14 cellular contexts compared by ENCODE assay signal in genomic region chr5:62496876-62497275, GRCh38.
DNase-seq lines count a peak whose midpoint lies in the region; ATAC-seq and TF ChIP-seq lines count a peak whose summit lies in the region.
"Had no signal": no experiment of that assay in that cellular context is flagged by ENCODE, and none has a peak within 500 bp of the region (broad histone marks: within the 10 kb centered on the region; RNA-seq: fewer than 3 reads in every experiment).

No MANE protein-coding gene starts in this region.

- TF ChIP-seq CTCF in WTC11 (IDR thresholded peaks at IDR 0.05), result no peak

- peak; percentile 11 for DNase-seq in H7
- DNase-seq in WTC11 (ENCODE audit: low spot score), result no peak
- peak; percentile 7 for DNase-seq in iPS DF 4.7 (ENCODE audit: extremely low read depth, low spot score)
- DNase-seq in superior temporal gyrus (ENCODE audit: extremely low spot score), result no peak
- no peak for DNase-seq in right cardiac atrium
- DNase-seq: C1 segment of cervical spinal cord; CD4-positive, alpha-beta T cell; DND-41; GDM1; H9 had no signal

- no peak overlapping the region for H3K4me3 Mint-ChIP-seq in WTC11
- H3K4me3 Mint-ChIP-seq: B cell; CD4-positive, alpha-beta T cell; H9; IgD-negative memory B cell had no signal

- peak; percentile 67 for ATAC-seq in WTC11
- no peak for ATAC-seq in GM18517 (IDR thresholded peaks at IDR 0.05; ENCODE audit: unreplicated experiment)
- ATAC-seq in right cardiac atrium, result no peak
- no peak for ATAC-seq in GM21367 (IDR thresholded peaks at IDR 0.05; ENCODE audit: unreplicated experiment)

- H3K4me1 Mint-ChIP-seq in WTC11, result peaks cover 16% of the 10 kb centered on the region

- H3K27me3 ChIP-seq in H7 (ENCODE audit: control insufficient read depth, insufficient read depth, low read length), result no peaks in the 10 kb centered on the region
- no peaks in the 10 kb centered on the region for H3K27me3 ChIP-seq in right cardiac atrium (ENCODE audit: control insufficient read depth, insufficient read depth)

- peaks cover 10% of the 10 kb centered on the region for H3K36me3 Mint-ChIP-seq in WTC11

- H3K27ac Mint-ChIP-seq in WTC11, result peak overlapping the region; percentile 68
- H3K27ac Mint-ChIP-seq: B cell; CD4-positive, alpha-beta T cell; IgD-negative memory B cell had no signal

- H3K9me3 Mint-ChIP-seq in WTC11, result no peaks in the 10 kb centered on the region
- H3K9me3 Mint-ChIP-seq: CD4-positive, alpha-beta T cell; H9; IgD-negative memory B cell had no signal

- H3K4me1 ChIP-seq in right cardiac atrium (ENCODE audit: control insufficient read depth, insufficient read depth, low read length), result no peaks in the 10 kb centered on the region

- H3K27ac ChIP-seq in right cardiac atrium (ENCODE audit: low read length), result no peak overlapping the region

- H3K36me3 ChIP-seq in H7 (replicated peaks; ENCODE audit: control insufficient read depth, insufficient read depth, low read length), result peaks cover 1% of the 10 kb centered on the region

- intact Hi-C loops in right cardiac atrium (cut with DNase I), result no loop called here

- no peaks in the 10 kb centered on the region for H3K9me3 ChIP-seq in right cardiac atrium (ENCODE audit: control insufficient read depth, low read length)

- POLR2A ChIA-PET in WTC11 (lab: Charles Lee), result no interaction called here

- H3K4me3 ChIP-seq in H7 (ENCODE audit: insufficient read depth, low read depth, low read length), result no peak overlapping the region
- H3K4me3 ChIP-seq in right cardiac atrium (ENCODE audit: low read length), result no peak overlapping the region

- 94% methylated on average over 7 of the region's 7 CpGs for WGBS in right cardiac atrium

- H3K27me3 Mint-ChIP-seq in WTC11 (ENCODE audit: low read depth), result no peaks in the 10 kb centered on the region
- H3K27me3 Mint-ChIP-seq: B cell; CD4-positive, alpha-beta T cell; IgD-negative memory B cell had no signal

- CTCF ChIA-PET in WTC11 (lab: Charles Lee), result no interaction called here

TF ChIP-seq in WTC11, 78 proteins besides CTCF, POLR2A, EP300 and RAD21 (continues in another document):
- TF ChIP-seq PRDM15 (CRISPR knock-in tag; IDR thresholded peaks at IDR 0.05) (no peak), CREM (CRISPR knock-in tag; IDR thresholded peaks at IDR 0.05) (no peak), CREB1 (CRISPR knock-in tag; IDR thresholded peaks at IDR 0.05) (no peak), ZNF512 (CRISPR knock-in tag; IDR thresholded peaks at IDR 0.05; ENCODE audit: borderline replicate concordance) (no peak), MYBL2 (CRISPR knock-in tag; IDR thresholded peaks at IDR 0.05) (no peak), NR3C1 (CRISPR knock-in tag; conservative IDR thresholded peaks at IDR 0.05; ENCODE audit: low read depth) (no peak), ARID4B (CRISPR knock-in tag; IDR thresholded peaks at IDR 0.05; ENCODE audit: borderline replicate concordance) (no peak), ZNF121 (CRISPR knock-in tag; IDR thresholded peaks at IDR 0.05) (no peak), STAT6 (CRISPR knock-in tag; conservative IDR thresholded peaks at IDR 0.05; ENCODE audit: low read depth) (no peak), FOXJ3 (CRISPR knock-in tag; IDR thresholded peaks at IDR 0.05; ENCODE audit: borderline replicate concordance) (no peak)

Comparison
In these comparisons a context has a peak if more than half of its experiments do, and no peak if none do; other contexts are left out.
1. DNase-seq: peak in H7 (single experiment) and iPS DF 4.7 (single experiment); none in WTC11 (single experiment), superior temporal gyrus (single experiment) and right cardiac atrium (0 of 3).